ENCODE assay signal across 26 cellular contexts in the genomic region with DNA sequence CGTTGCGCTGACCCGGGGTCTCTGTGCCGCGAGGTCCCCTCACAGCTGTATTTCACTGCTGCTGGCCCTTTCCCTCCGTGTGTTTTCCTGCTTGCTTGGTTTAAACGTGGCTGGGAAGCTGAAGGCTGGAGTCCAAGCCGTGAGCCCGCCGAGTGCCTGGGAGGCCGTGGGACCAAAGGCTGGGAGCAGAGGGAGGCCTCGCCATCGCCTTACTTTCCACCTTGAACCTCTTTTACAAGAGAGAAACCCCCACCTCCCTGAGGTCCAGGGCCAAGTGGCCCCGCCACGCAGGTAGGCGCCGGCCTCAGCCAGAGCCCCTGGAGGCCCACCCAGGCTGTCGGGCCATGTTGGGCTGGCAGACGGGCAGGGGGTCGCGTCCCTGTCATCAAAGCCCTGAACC.
DNase-seq lines count a peak whose midpoint lies in the region; ATAC-seq and TF ChIP-seq lines count a peak whose summit lies in the region.
"Had no signal": no experiment of that assay in that cellular context is flagged by ENCODE, and none has a peak within 500 bp of the region (broad histone marks: within the 10 kb centered on the region; RNA-seq: fewer than 3 reads in every experiment).

No MANE protein-coding gene starts in this region.

- DNase-seq in heart left ventricle, result peak in 3 of 5 donors; percentile 1 to 54 (median 14)
- no peak for DNase-seq in right atrium auricular region (ENCODE audit: low spot score)
- DNase-seq in chondrocyte (ENCODE audit: low spot score), result peak; percentile 55
- no peak for DNase-seq in neuronal stem cell (ENCODE audit: low spot score)
- no peak for DNase-seq in activated T-helper 2 cell treated with anti-CD3 and anti-CD28 coated beads, Interferon-gamma antibody, Interleukin-2, Interleukin-4, amounts not matched to agents 10 μg/mL and 5 μg/mL and 100 μg/mL, durations not matched to agents 14 hours and 24 hours and 36 hours (ENCODE audit: low spot score)
- DNase-seq: activated CD4-positive, alpha-beta T cell treated with anti-CD3 and anti-CD28 coated beads, Interleukin-2, amount 50 U/mL, for 48 hours; activated gamma-delta T cell; DMS153; esophagus squamous epithelium; foreskin keratinocyte; HCEC 1CT; Karpas-422; NCI-H1417 treated with DMSO at 0.1 percent for 48 hours; NCI-H2081; NCI-H526; PC-3; stimulated activated CD4-positive, alpha-beta T cell treated with anti-CD3 and anti-CD28 coated beads, Interleukin-2, amount 100 ng/mL, for 24 hours had no signal

- ATAC-seq in heart left ventricle (no peak), GM18909 (IDR thresholded peaks at IDR 0.05; ENCODE audit: poor library complexity, unreplicated experiment) (no peak), GM19452 (IDR thresholded peaks at IDR 0.05; ENCODE audit: unreplicated experiment) (no peak)
- ATAC-seq: foreskin keratinocyte, mucosa of descending colon, PC-3 had no signal

- H4K91ac ChIP-seq in neuronal stem cell (ENCODE audit: low read depth, low read length, poor library complexity), result no peak overlapping the region

- no peaks in the 10 kb centered on the region for H3K4me1 Mint-ChIP-seq in chondrocyte (ENCODE audit: low read depth)
- no peaks in the 10 kb centered on the region for H3K4me1 Mint-ChIP-seq in activated T-helper 2 cell treated with anti-CD3 and anti-CD28 coated beads, Interferon-gamma antibody, Interleukin-2, Interleukin-4, amounts not matched to agents 10 μg/mL and 5 μg/mL and 100 μg/mL, durations not matched to agents 14 hours and 24 hours and 36 hours (ENCODE audit: low read depth)
- H3K4me1 Mint-ChIP-seq: central memory CD8-positive, alpha-beta T cell had no signal

- TF ChIP-seq CTCF in heart left ventricle (IDR thresholded peaks at IDR 0.05) (no peak), right atrium auricular region (IDR thresholded peaks at IDR 0.05) (no peak), chondrocyte (IDR thresholded peaks at IDR 0.05) (no peak)

- peaks cover 7% of the 10 kb centered on the region for H3K36me3 Mint-ChIP-seq in chondrocyte (ENCODE audit: low read depth)
- peaks cover 10% of the 10 kb centered on the region for H3K36me3 Mint-ChIP-seq in activated T-helper 2 cell treated with anti-CD3 and anti-CD28 coated beads, Interferon-gamma antibody, Interleukin-2, Interleukin-4, amounts not matched to agents 10 μg/mL and 5 μg/mL and 100 μg/mL, durations not matched to agents 14 hours and 24 hours and 36 hours (ENCODE audit: low read depth)

- H3K4me3 Mint-ChIP-seq in chondrocyte (ENCODE audit: unreplicated experiment), result no peak overlapping the region
- no peak overlapping the region for H3K4me3 Mint-ChIP-seq in activated T-helper 2 cell treated with anti-CD3 and anti-CD28 coated beads, Interferon-gamma antibody, Interleukin-2, Interleukin-4, amounts not matched to agents 10 μg/mL and 5 μg/mL and 100 μg/mL, durations not matched to agents 14 hours and 24 hours and 36 hours (ENCODE audit: low read depth)
- H3K4me3 Mint-ChIP-seq: central memory CD8-positive, alpha-beta T cell; nephron; stimulated activated naive CD8-positive, alpha-beta T cell treated with anti-CD3 and anti-CD28 coated beads, Interleukin-15, Interleukin-2, amounts not matched to agents 100 ng/mL and 50 ng/mL, for 24 hours had no signal

- no peak overlapping the region for H2BK15ac ChIP-seq in neuronal stem cell (ENCODE audit: low read length)

- TF ChIP-seq POLR2A in heart left ventricle (IDR thresholded peaks at IDR 0.05), result no peak

- no peak overlapping the region for H2BK12ac ChIP-seq in neuronal stem cell (ENCODE audit: low read length)

- no peak overlapping the region for H2AFZ ChIP-seq in neuronal stem cell (ENCODE audit: low read length)

- no peak overlapping the region for H3K18ac ChIP-seq in neuronal stem cell (ENCODE audit: low read length)

- H3K27ac Mint-ChIP-seq in chondrocyte (ENCODE audit: unreplicated experiment), result no peak overlapping the region
- no peak overlapping the region for H3K27ac Mint-ChIP-seq in activated T-helper 2 cell treated with anti-CD3 and anti-CD28 coated beads, Interferon-gamma antibody, Interleukin-2, Interleukin-4, amounts not matched to agents 10 μg/mL and 5 μg/mL and 100 μg/mL, durations not matched to agents 14 hours and 24 hours and 36 hours
- H3K27ac Mint-ChIP-seq: nephron; stimulated activated naive CD8-positive, alpha-beta T cell treated with anti-CD3 and anti-CD28 coated beads, Interleukin-15, Interleukin-2, amounts not matched to agents 100 ng/mL and 50 ng/mL, for 24 hours had no signal

- H3K27ac ChIP-seq in heart left ventricle, result no peak overlapping the region
- H3K27ac ChIP-seq in right atrium auricular region, result no peak overlapping the region
- no peak overlapping the region for H3K27ac ChIP-seq in neuronal stem cell (replicated peaks; ENCODE audit: low read length)
- H3K27ac ChIP-seq: esophagus squamous epithelium, foreskin keratinocyte, SK-N-MC, thoracic aorta, vagina had no signal

- H3K14ac ChIP-seq in neuronal stem cell (ENCODE audit: low read length), result no peak overlapping the region

- H4K8ac ChIP-seq in neuronal stem cell (ENCODE audit: low read depth, low read length), result no peak overlapping the region

- H2BK5ac ChIP-seq in neuronal stem cell (ENCODE audit: low read length), result no peak overlapping the region

- H3K36me3 ChIP-seq in heart left ventricle (peaks cover 0 to 2% (median 0%) of the 10 kb centered on the region in 9 donors), right atrium auricular region (no peaks in the 10 kb centered on the region), neuronal stem cell (replicated peaks in 1 of 2; ENCODE audit: control insufficient read depth in 2 of 2, insufficient read depth in 2 of 2, low read length in 2 of 2) (no peaks in the 10 kb centered on the region)
- H3K36me3 ChIP-seq: vagina had no signal

- H3K27me3 ChIP-seq in heart left ventricle, result no peaks in the 10 kb centered on the region
- no peaks in the 10 kb centered on the region for H3K27me3 ChIP-seq in right atrium auricular region
- no peaks in the 10 kb centered on the region for H3K27me3 ChIP-seq in neuronal stem cell (ENCODE audit: control insufficient read depth in 3 of 3, insufficient read depth in 3 of 3, low read depth in 1 of 3, low read length in 3 of 3)
- H3K27me3 ChIP-seq: esophagus squamous epithelium, foreskin keratinocyte, vagina had no signal

- peak overlapping the region; percentile 76 for H3K4ac ChIP-seq in neuronal stem cell (ENCODE audit: low read length)

- peaks cover 0 to 13% (median 2%) of the 10 kb centered on the region in 12 donors for H3K4me1 ChIP-seq in heart left ventricle
- peaks cover 0 to 4% of the 10 kb centered on the region in 2 donors for H3K4me1 ChIP-seq in right atrium auricular region
- no peaks in the 10 kb centered on the region for H3K4me1 ChIP-seq in neuronal stem cell (ENCODE audit: control insufficient read depth in 2 of 2, insufficient read depth in 1 of 2, low read depth in 1 of 2, low read length in 2 of 2)
- H3K4me1 ChIP-seq: foreskin keratinocyte, vagina had no signal

- no peak overlapping the region for H3K9ac ChIP-seq in neuronal stem cell (ENCODE audit: low read depth, low read length, poor library complexity)

- H2BK120ac ChIP-seq in neuronal stem cell (ENCODE audit: low read depth, low read length), result no peak overlapping the region

- intact Hi-C loops in heart left ventricle (cut with DNase I), result no loop called here
- intact Hi-C loops in activated T-helper 2 cell treated with anti-CD3 and anti-CD28 coated beads, Interferon-gamma antibody, Interleukin-2, Interleukin-4, amounts not matched to agents 10 μg/mL and 5 μg/mL and 100 μg/mL, durations not matched to agents 14 hours and 24 hours and 36 hours (cut with micrococcal nuclease), result no loop called here

- H3K4me3 ChIP-seq in heart left ventricle, result no peak overlapping the region
- H3K4me3 ChIP-seq in right atrium auricular region, result no peak overlapping the region
- H3K4me3 ChIP-seq in neuronal stem cell (ENCODE audit: low read length in 2 of 2), result no peak overlapping the region
- H3K4me3 ChIP-seq: esophagus squamous epithelium, mucosa of descending colon, SK-N-MC, thoracic aorta, vagina had no signal

- no peaks in the 10 kb centered on the region for H3K9me3 Mint-ChIP-seq in chondrocyte (ENCODE audit: low read depth)
- H3K9me3 Mint-ChIP-seq in activated T-helper 2 cell treated with anti-CD3 and anti-CD28 coated beads, Interferon-gamma antibody, Interleukin-2, Interleukin-4, amounts not matched to agents 10 μg/mL and 5 μg/mL and 100 μg/mL, durations not matched to agents 14 hours and 24 hours and 36 hours, result no peaks in the 10 kb centered on the region
- H3K9me3 Mint-ChIP-seq: central memory CD8-positive, alpha-beta T cell; stimulated activated naive CD8-positive, alpha-beta T cell treated with anti-CD3 and anti-CD28 coated beads, Interleukin-15, Interleukin-2, amounts not matched to agents 100 ng/mL and 50 ng/mL, for 24 hours had no signal

- WGBS in heart left ventricle, 4 donors, result 94 to 97% (median 96%) methylated on average over 13 to 21 of the region's 21 CpGs
- WGBS in neuronal stem cell (ENCODE audit: extremely low coverage in 2 of 2, insufficient read length in 2 of 2, insufficient replicate concordance in 1 of 2), 2 donors, result no CpG with 5 or more reads among the region's 21 CpGs

- peaks cover 4% of the 10 kb centered on the region for H3K79me1 ChIP-seq in neuronal stem cell (ENCODE audit: low read depth, low read length)

- H3K9me3 ChIP-seq in heart left ventricle (no peaks in the 10 kb centered on the region), right atrium auricular region (no peaks in the 10 kb centered on the region), neuronal stem cell (replicated peaks in 1 of 2; ENCODE audit: control insufficient read depth in 2 of 2, insufficient read depth in 1 of 2, low read depth in 1 of 2, low read length in 2 of 2) (peaks cover 0 to 4% of the 10 kb centered on the region in 2 donors)
- H3K9me3 ChIP-seq: esophagus squamous epithelium, mucosa of descending colon, thoracic aorta, vagina had no signal

- H2AK5ac ChIP-seq in neuronal stem cell (ENCODE audit: low read depth, low read length), result no peak overlapping the region

- H3K23ac ChIP-seq in neuronal stem cell (ENCODE audit: low read depth, low read length, poor library complexity), result no peak overlapping the region

- no peaks in the 10 kb centered on the region for H3K27me3 Mint-ChIP-seq in chondrocyte (ENCODE audit: low read depth)
- H3K27me3 Mint-ChIP-seq in activated T-helper 2 cell treated with anti-CD3 and anti-CD28 coated beads, Interferon-gamma antibody, Interleukin-2, Interleukin-4, amounts not matched to agents 10 μg/mL and 5 μg/mL and 100 μg/mL, durations not matched to agents 14 hours and 24 hours and 36 hours (ENCODE audit: low read depth), result no peaks in the 10 kb centered on the region
- H3K27me3 Mint-ChIP-seq: central memory CD8-positive, alpha-beta T cell; stimulated activated naive CD8-positive, alpha-beta T cell treated with anti-CD3 and anti-CD28 coated beads, Interleukin-15, Interleukin-2, amounts not matched to agents 100 ng/mL and 50 ng/mL, for 24 hours had no signal

- H3K4me2 ChIP-seq in neuronal stem cell (ENCODE audit: insufficient read depth, low read length, poor library complexity, severe bottlenecking), result no peak overlapping the region

Comparison
In these comparisons a context has a peak if more than half of its experiments do, and no peak if none do; other contexts are left out.
1. DNase-seq: peak in heart left ventricle (3 of 5) and chondrocyte (single experiment); none in right atrium auricular region (single experiment), neuronal stem cell (single experiment) and activated T-helper 2 cell treated with anti-CD3 and anti-CD28 coated beads, Interferon-gamma antibody, Interleukin-2, Interleukin-4, amounts not matched to agents 10 μg/mL and 5 μg/mL and 100 μg/mL, durations not matched to agents 14 hours and 24 hours and 36 hours (single experiment).